Comparison of ENCODE assay signal across 31 cellular contexts in the genomic region with DNA sequence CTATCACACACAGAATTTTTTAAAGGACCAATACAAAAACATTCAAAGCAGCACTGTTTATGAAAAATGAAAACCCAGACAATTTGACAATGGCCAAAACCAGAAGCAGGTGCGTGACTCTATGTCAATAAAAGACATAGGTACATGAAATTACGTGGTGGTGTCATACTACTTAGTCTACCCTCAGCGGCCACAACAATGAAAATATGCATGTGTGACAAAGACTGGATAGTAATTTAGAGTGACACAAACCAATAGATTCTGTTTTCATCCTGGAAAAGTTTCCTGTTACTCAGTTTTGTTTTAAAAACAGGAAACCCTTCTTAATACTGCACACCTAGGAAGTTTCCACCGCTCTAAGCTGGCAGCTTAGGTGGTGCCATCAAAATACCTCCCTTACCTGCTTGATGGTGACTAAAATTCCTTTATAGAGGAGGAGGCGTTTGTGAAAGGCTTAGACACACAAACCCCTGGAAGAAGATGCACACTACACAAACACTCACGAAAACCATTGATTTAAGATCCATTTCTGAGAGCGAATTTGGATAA. TPM values are rescaled to one million over a fixed set of nuclear protein-coding genes. Genes with fewer than 3 reads are reported as not detected.
DNase-seq lines count a peak whose midpoint lies in the region; ATAC-seq and TF ChIP-seq lines count a peak whose summit lies in the region.
"Had no signal": no experiment of that assay in that cellular context is flagged by ENCODE, and none has a peak within 500 bp of the region (broad histone marks: within the 10 kb centered on the region; RNA-seq: fewer than 3 reads in every experiment).

No MANE protein-coding gene starts in this region.

- intact Hi-C loops in activated CD4-positive, alpha-beta T cell treated with anti-CD3 and anti-CD28 coated beads, Interleukin-2, amount 10 ng/mL, durations not matched to agents 24 days and 14 days (cut with micrococcal nuclease), result no loop called here

- H3K27ac ChIP-seq in 22Rv1, result peak overlapping the region; percentile 21
- H3K27ac ChIP-seq: body of pancreas, left lung, neural progenitor cell, RWPE1, SJSA1 had no signal

- no peak overlapping the region for H3K4me3 Mint-ChIP-seq in activated CD4-positive, alpha-beta T cell treated with anti-CD3 and anti-CD28 coated beads, Interleukin-2, amount 10 ng/mL, durations not matched to agents 24 days and 14 days
- no peak overlapping the region for H3K4me3 Mint-ChIP-seq in activated naive CD8-positive, alpha-beta T cell treated with anti-CD3 and anti-CD28 coated beads, Interleukin-2, amount 50 U/mL, for 24 hours
- H3K4me3 Mint-ChIP-seq: activated B cell treated with CpG ODN at 0.5 μM for 24 hours; CD4-positive, CD25-positive, alpha-beta regulatory T cell; HFFc6; neural progenitor cell; stimulated activated naive CD8-positive, alpha-beta T cell treated with anti-CD3 and anti-CD28 coated beads, Interleukin-15, Interleukin-2, amounts not matched to agents 100 ng/mL and 50 ng/mL, for 24 hours had no signal

- DNase-seq in activated CD4-positive, alpha-beta T cell treated with anti-CD3 and anti-CD28 coated beads, Interleukin-2, amount 10 ng/mL, durations not matched to agents 24 days and 14 days, result no peak
- no peak for DNase-seq in activated CD4-positive, alpha-beta T cell treated with anti-CD3 and anti-CD28 coated beads for 4 hours
- DNase-seq in NCI-H146 treated with DMSO at 0.1 percent for 48 hours (lab: John Stamatoyannopoulos, UW; ENCODE audit: unreplicated experiment), result peak; percentile 27
- no peak for DNase-seq in activated naive CD8-positive, alpha-beta T cell treated with anti-CD3 and anti-CD28 coated beads, Interleukin-2, amount 50 U/mL, for 24 hours
- DNase-seq in GM13976 (ENCODE audit: low spot score), result no peak
- DNase-seq in amygdala (lab: John Stamatoyannopoulos, UW), result no peak
- DNase-seq: activated B cell treated with CpG ODN at 0.5 μM for 24 hours; activated CD8-positive, alpha-beta memory T cell treated with anti-CD3 and anti-CD28 coated beads for 24 hours; AML-193; body of pancreas; CD4-positive, CD25-positive, alpha-beta regulatory T cell; cerebellar nuclear complex; dermis blood vessel endothelial cell; DMS 273 treated with DMSO at 0.1 percent for 48 hours; EL; glutamatergic neuron; HFFc6; IMR-90; left lung; mesenchymal stem cell; MV-4-11; NCI-H1694; OCI-M1; right cardiac atrium had no signal

- in situ Hi-C loops in GM13976 (cut with MboI; ENCODE audit: low sequenced_read_pairs, unreplicated experiment), result no loop called here

- H3K27me3 Mint-ChIP-seq in activated CD4-positive, alpha-beta T cell treated with anti-CD3 and anti-CD28 coated beads, Interleukin-2, amount 10 ng/mL, durations not matched to agents 24 days and 14 days, result no peaks in the 10 kb centered on the region
- no peaks in the 10 kb centered on the region for H3K27me3 Mint-ChIP-seq in activated naive CD8-positive, alpha-beta T cell treated with anti-CD3 and anti-CD28 coated beads, Interleukin-2, amount 50 U/mL, for 24 hours
- H3K27me3 Mint-ChIP-seq: activated B cell treated with CpG ODN at 0.5 μM for 24 hours; CD4-positive, CD25-positive, alpha-beta regulatory T cell; stimulated activated naive CD8-positive, alpha-beta T cell treated with anti-CD3 and anti-CD28 coated beads, Interleukin-15, Interleukin-2, amounts not matched to agents 100 ng/mL and 50 ng/mL, for 24 hours had no signal

- H3K4me1 Mint-ChIP-seq in activated CD4-positive, alpha-beta T cell treated with anti-CD3 and anti-CD28 coated beads, Interleukin-2, amount 10 ng/mL, durations not matched to agents 24 days and 14 days, result peaks cover 9% of the 10 kb centered on the region
- H3K4me1 Mint-ChIP-seq in activated naive CD8-positive, alpha-beta T cell treated with anti-CD3 and anti-CD28 coated beads, Interleukin-2, amount 50 U/mL, for 24 hours, result peaks cover 3% of the 10 kb centered on the region
- H3K4me1 Mint-ChIP-seq: activated B cell treated with CpG ODN at 0.5 μM for 24 hours had no signal

- no peak for ATAC-seq in activated naive CD8-positive, alpha-beta T cell treated with anti-CD3 and anti-CD28 coated beads, Interleukin-2, amount 50 U/mL, for 24 hours
- ATAC-seq in HG03442 (IDR thresholded peaks at IDR 0.05; ENCODE audit: unreplicated experiment), result no peak
- ATAC-seq: body of pancreas, esophagus mucosa, left lung, right cardiac atrium had no signal

- TF ChIP-seq CTCF in 22Rv1 (IDR thresholded peaks at IDR 0.05), result no peak
- TF ChIP-seq CTCF in GM13976 (IDR thresholded peaks at IDR 0.05; ENCODE audit: borderline replicate concordance, control extremely low read depth, extremely low read depth, insufficient read depth, missing control alignments), result no peak

- no peaks in the 10 kb centered on the region for H3K9me3 Mint-ChIP-seq in activated CD4-positive, alpha-beta T cell treated with anti-CD3 and anti-CD28 coated beads, Interleukin-2, amount 10 ng/mL, durations not matched to agents 24 days and 14 days
- H3K9me3 Mint-ChIP-seq in activated naive CD8-positive, alpha-beta T cell treated with anti-CD3 and anti-CD28 coated beads, Interleukin-2, amount 50 U/mL, for 24 hours, result no peaks in the 10 kb centered on the region
- H3K9me3 Mint-ChIP-seq: activated B cell treated with CpG ODN at 0.5 μM for 24 hours; CD4-positive, CD25-positive, alpha-beta regulatory T cell; neural progenitor cell; stimulated activated naive CD8-positive, alpha-beta T cell treated with anti-CD3 and anti-CD28 coated beads, Interleukin-15, Interleukin-2, amounts not matched to agents 100 ng/mL and 50 ng/mL, for 24 hours had no signal

- H3K27ac Mint-ChIP-seq in activated CD4-positive, alpha-beta T cell treated with anti-CD3 and anti-CD28 coated beads, Interleukin-2, amount 10 ng/mL, durations not matched to agents 24 days and 14 days, result peak overlapping the region; percentile 43
- H3K27ac Mint-ChIP-seq in activated naive CD8-positive, alpha-beta T cell treated with anti-CD3 and anti-CD28 coated beads, Interleukin-2, amount 50 U/mL, for 24 hours, result peak overlapping the region; percentile 7
- H3K27ac Mint-ChIP-seq: activated B cell treated with CpG ODN at 0.5 μM for 24 hours; HFFc6; neural progenitor cell; stimulated activated naive CD8-positive, alpha-beta T cell treated with anti-CD3 and anti-CD28 coated beads, Interleukin-15, Interleukin-2, amounts not matched to agents 100 ng/mL and 50 ng/mL, for 24 hours had no signal

- H3K36me3 Mint-ChIP-seq in activated CD4-positive, alpha-beta T cell treated with anti-CD3 and anti-CD28 coated beads, Interleukin-2, amount 10 ng/mL, durations not matched to agents 24 days and 14 days (ENCODE audit: low read depth), result no peaks in the 10 kb centered on the region
- no peaks in the 10 kb centered on the region for H3K36me3 Mint-ChIP-seq in activated naive CD8-positive, alpha-beta T cell treated with anti-CD3 and anti-CD28 coated beads, Interleukin-2, amount 50 U/mL, for 24 hours (ENCODE audit: low read depth)
- H3K36me3 Mint-ChIP-seq: neural progenitor cell had no signal

RNA-seq across cellular contexts. Expression of a gene that starts 15.1 kb away (rescaled TPM):
- 5.1 and 9.0 TPM in 2 replicates for total RNA-seq in activated CD4-positive, alpha-beta T cell treated with anti-CD3 and anti-CD28 coated beads, Interleukin-2, amount 10 ng/mL, durations not matched to agents 24 days and 14 days

RNA-seq across cellular contexts. Expression of a gene that starts 29.8 kb away (rescaled TPM):
- total RNA-seq in activated CD4-positive, alpha-beta T cell treated with anti-CD3 and anti-CD28 coated beads, Interleukin-2, amount 10 ng/mL, durations not matched to agents 24 days and 14 days, result 43.1 and 46.3 TPM in 2 replicates

RNA-seq across cellular contexts. Expression of a gene that starts 35.9 kb away (rescaled TPM):
- total RNA-seq in activated CD4-positive, alpha-beta T cell treated with anti-CD3 and anti-CD28 coated beads, Interleukin-2, amount 10 ng/mL, durations not matched to agents 24 days and 14 days, result 135 and 146 TPM in 2 replicates
